ENCODE assay signal across 8 cellular contexts in the genomic region with DNA sequence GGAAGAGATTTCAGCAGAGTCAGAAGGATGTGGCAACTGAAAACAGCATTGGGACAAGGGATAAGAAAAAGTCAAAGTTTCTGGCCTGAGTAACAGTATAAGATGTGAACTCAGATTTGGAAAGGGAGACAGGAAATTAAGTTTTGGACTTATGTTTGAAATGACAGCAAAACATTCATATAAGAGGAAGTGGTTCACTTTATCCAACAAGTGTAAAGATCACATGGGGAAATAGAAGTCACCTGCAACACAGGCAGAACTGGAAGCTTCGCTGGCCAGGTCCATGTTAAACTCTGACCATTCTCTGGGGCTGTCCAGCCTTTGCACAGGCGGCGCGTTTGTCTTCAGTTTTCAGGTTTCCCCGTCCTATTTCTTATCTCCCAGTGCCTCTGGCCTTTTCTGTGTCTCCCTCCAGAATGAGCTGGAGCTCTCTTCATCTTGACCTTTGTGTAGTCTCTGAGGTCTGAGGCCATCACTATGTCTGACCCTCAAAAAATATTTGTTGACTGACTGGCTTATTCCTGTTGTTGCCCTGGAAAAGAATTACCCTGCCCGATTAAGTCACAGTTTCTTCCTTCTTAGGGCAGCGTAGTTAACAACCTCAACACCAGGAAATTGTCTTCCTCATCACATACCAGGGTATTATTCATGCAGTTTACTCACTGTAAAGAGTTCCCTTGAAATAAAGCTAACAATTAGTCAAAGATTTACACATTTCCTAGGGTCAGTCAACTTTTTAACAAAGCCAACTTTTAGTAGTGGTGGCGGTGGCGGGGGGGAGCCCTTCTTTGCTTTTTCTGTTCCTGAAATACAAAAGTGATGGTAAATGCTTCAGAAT. TPM values are rescaled to one million over a fixed set of nuclear protein-coding genes. Genes with fewer than 3 reads are reported as not detected.
DNase-seq lines count a peak whose midpoint lies in the region; ATAC-seq and TF ChIP-seq lines count a peak whose summit lies in the region.

No MANE protein-coding gene starts in this region.

- CTCF ChIA-PET in AG04449 (lab: Yijun Ruan, JAX): interaction anchor here (1.3 to 2.6 kb wide), 4 partner anchors 26 to 230 kb away, joined by 3 to 9 read pairs (median 4); no protein-coding TSS in a partner anchor
- CTCF ChIA-PET in activated CD4-positive, alpha-beta T cell treated with anti-CD3 and anti-CD28 coated beads, Interleukin-2, amount 10 ng/mL, durations not matched to agents 7 days and 5 days (lab: Charles Lee): interaction anchor here (0.5 to 1.6 kb wide), 5 partner anchors 13 to 174 kb away, joined by 3 to 5 read pairs (median 3); no protein-coding TSS in a partner anchor

- no peak overlapping the region for H4K8ac ChIP-seq in trophoblast cell (ENCODE audit: low read depth, low read length)

- H3K4me1 ChIP-seq in trophoblast cell (ENCODE audit: control insufficient read depth in 1 of 2, insufficient read depth in 2 of 2, low read length in 2 of 2): peaks cover 6 to 7% of the 10 kb centered on the region in 2 experiments

- DNase-seq in AG04449 (ENCODE audit: low read depth, low spot score): no peak
- peak; percentile 46 for DNase-seq in HK-2 (ENCODE audit: unreplicated experiment)
- DNase-seq in activated CD4-positive, alpha-beta T cell treated with anti-CD3 and anti-CD28 coated beads, Interleukin-2, amount 10 ng/mL, durations not matched to agents 7 days and 5 days: no peak
- DNase-seq in fibroblast of the aortic adventitia (ENCODE audit: low read depth): peak; percentile 68
- DNase-seq in trophoblast cell: peak; percentile 83 to 84
- no peak for DNase-seq in superior temporal gyrus (ENCODE audit: extremely low spot score)

- H3K36me3 ChIP-seq in trophoblast cell (ENCODE audit: control insufficient read depth in 1 of 2, insufficient read depth in 2 of 2, low read length in 2 of 2): no peaks in the 10 kb centered on the region

- TF ChIP-seq CTCF in AG04449 (IDR thresholded peaks at IDR 0.05; ENCODE audit: insufficient read depth, low read length, missing control alignments): no peak
- no peak for TF ChIP-seq CTCF in fibroblast of the aortic adventitia (IDR thresholded peaks at IDR 0.05; ENCODE audit: insufficient read depth, low read length)

- H3K27ac ChIP-seq in trophoblast cell (ENCODE audit: low read depth, low read length): peak overlapping the region; percentile 88

- POLR2A ChIA-PET in AG04449 (lab: Yijun Ruan, JAX): interaction anchor here (1.3 kb wide), 1 partner anchor 9 kb away, joined by 3 read pairs; no protein-coding TSS in a partner anchor
- POLR2A ChIA-PET in activated CD4-positive, alpha-beta T cell treated with anti-CD3 and anti-CD28 coated beads, Interleukin-2, amount 10 ng/mL, durations not matched to agents 7 days and 5 days (lab: Charles Lee): interaction anchor here (0.5 kb wide), 1 partner anchor 26 kb away, joined by 4 read pairs; no protein-coding TSS in a partner anchor

- H2AFZ ChIP-seq in trophoblast cell (ENCODE audit: insufficient read depth, low read length, poor library complexity): peak overlapping the region; percentile 89

- H3K27me3 Mint-ChIP-seq in activated CD4-positive, alpha-beta T cell treated with anti-CD3 and anti-CD28 coated beads, Interleukin-2, amount 10 ng/mL, durations not matched to agents 7 days and 5 days: no peaks in the 10 kb centered on the region

- peak overlapping the region; percentile 86 for H3K4me2 ChIP-seq in trophoblast cell (ENCODE audit: low read length)

- peak overlapping the region; percentile 62 for H2BK120ac ChIP-seq in trophoblast cell (ENCODE audit: insufficient read depth, low read length, poor library complexity)

- no peaks in the 10 kb centered on the region for H3K9me3 ChIP-seq in trophoblast cell (ENCODE audit: insufficient read depth, low read depth, low read length)

- peak overlapping the region; percentile 70 for H3K14ac ChIP-seq in trophoblast cell (ENCODE audit: low read length)

- H4K91ac ChIP-seq in trophoblast cell (ENCODE audit: low read depth, low read length): no peak overlapping the region

- peak overlapping the region; percentile 34 for H2BK12ac ChIP-seq in trophoblast cell (ENCODE audit: low read length)

- ATAC-seq in GM18498 (IDR thresholded peaks at IDR 0.05; ENCODE audit: unreplicated experiment) (no peak), HG03095 (IDR thresholded peaks at IDR 0.05; ENCODE audit: unreplicated experiment) (no peak)

- peak overlapping the region; percentile 85 for H4K12ac ChIP-seq in trophoblast cell (ENCODE audit: low read depth, low read length)

- no peak overlapping the region for H3K9ac ChIP-seq in trophoblast cell (ENCODE audit: low read length)

- H2BK5ac ChIP-seq in trophoblast cell (ENCODE audit: low read depth, low read length, poor library complexity): peak overlapping the region; percentile 69

- H3K36me3 Mint-ChIP-seq in activated CD4-positive, alpha-beta T cell treated with anti-CD3 and anti-CD28 coated beads, Interleukin-2, amount 10 ng/mL, durations not matched to agents 7 days and 5 days (ENCODE audit: low read depth): peaks cover 29% of the 10 kb centered on the region

- peak overlapping the region; percentile 76 for H3K4me3 Mint-ChIP-seq in activated CD4-positive, alpha-beta T cell treated with anti-CD3 and anti-CD28 coated beads, Interleukin-2, amount 10 ng/mL, durations not matched to agents 7 days and 5 days

- WGBS in trophoblast cell (ENCODE audit: extremely low coverage, insufficient coverage, insufficient read length): no CpG with 5 or more reads among the region's 9 CpGs

- peaks cover 7% of the 10 kb centered on the region for H3K79me2 ChIP-seq in trophoblast cell (ENCODE audit: control insufficient read depth, insufficient read depth, low read length, poor library complexity)

- H3K79me1 ChIP-seq in trophoblast cell (ENCODE audit: low read length): peaks cover 19% of the 10 kb centered on the region

- no peak overlapping the region for H2AK5ac ChIP-seq in trophoblast cell (ENCODE audit: low read length)

- H3K23ac ChIP-seq in trophoblast cell (ENCODE audit: low read length): no peak overlapping the region

- H3K9me3 Mint-ChIP-seq in activated CD4-positive, alpha-beta T cell treated with anti-CD3 and anti-CD28 coated beads, Interleukin-2, amount 10 ng/mL, durations not matched to agents 7 days and 5 days: peaks cover 2% of the 10 kb centered on the region

- peak overlapping the region; percentile 91 for H3K27ac Mint-ChIP-seq in activated CD4-positive, alpha-beta T cell treated with anti-CD3 and anti-CD28 coated beads, Interleukin-2, amount 10 ng/mL, durations not matched to agents 7 days and 5 days

- H3K4ac ChIP-seq in trophoblast cell (ENCODE audit: low read depth, low read length): no peak overlapping the region

- H3K4me3 ChIP-seq in AG04449 (ENCODE audit: low read depth, low read length) (peak overlapping the region; percentile 60; the same call in 1 of the 2 replicates), fibroblast of the aortic adventitia (ENCODE audit: low read depth, low read length) (peak overlapping the region; percentile 59), trophoblast cell (ENCODE audit: low read depth, low read length) (no peak overlapping the region)

- no peaks in the 10 kb centered on the region for H3K27me3 ChIP-seq in trophoblast cell (ENCODE audit: insufficient read depth, low read length)

- no peak overlapping the region for H3K18ac ChIP-seq in trophoblast cell (ENCODE audit: low read length)

- H3K4me1 Mint-ChIP-seq in activated CD4-positive, alpha-beta T cell treated with anti-CD3 and anti-CD28 coated beads, Interleukin-2, amount 10 ng/mL, durations not matched to agents 7 days and 5 days: peaks cover 56% of the 10 kb centered on the region

RNA-seq across cellular contexts. Expression of a gene that starts 1.0 kb away (rescaled TPM):
- 10 to 100 TPM; 46.5 to 54.1 TPM for total RNA-seq in activated CD4-positive, alpha-beta T cell treated with anti-CD3 and anti-CD28 coated beads, Interleukin-2, amount 10 ng/mL, durations not matched to agents 7 days and 5 days
- 25.6 and 28.9 TPM in 2 replicates for total RNA-seq in fibroblast of the aortic adventitia (ENCODE audit: low replicate concordance)
- 10.9 and 11.3 TPM in 2 replicates for polyA plus RNA-seq in trophoblast cell (2013)

Comparison
In these comparisons a context has a peak if more than half of its experiments do, and no peak if none do; other contexts are left out.
1. DNase-seq: peak in HK-2 (single experiment), fibroblast of the aortic adventitia (single experiment) and trophoblast cell (2 of 2); none in AG04449 (single experiment), activated CD4-positive, alpha-beta T cell treated with anti-CD3 and anti-CD28 coated beads, Interleukin-2, amount 10 ng/mL, durations not matched to agents 7 days and 5 days (single experiment) and superior temporal gyrus (single experiment).